In genomic region chr6:64013061-64013410, GRCh38 we compare ENCODE assay signal across 22 cellular contexts.
DNase-seq lines count a peak whose midpoint lies in the region; ATAC-seq lines count a peak whose summit lies in the region.
"Had no signal": no experiment of that assay in that cellular context is flagged by ENCODE, and none has a peak within 500 bp of the region (broad histone marks: within the 10 kb centered on the region; RNA-seq: fewer than 3 reads in every experiment).

No MANE protein-coding gene starts in this region.

- ATAC-seq in HG03135 (IDR thresholded peaks at IDR 0.05; ENCODE audit: unreplicated experiment): no peak
- no peak for ATAC-seq in HG02763 (IDR thresholded peaks at IDR 0.05; ENCODE audit: unreplicated experiment)
- ATAC-seq: activated CD4-positive, CD25-positive, alpha-beta regulatory T cell treated with anti-CD3 and anti-CD28 coated beads, Interleukin-2, amount 50 U/mL, for 24 hours; activated CD8-positive, alpha-beta memory T cell treated with anti-CD3 and anti-CD28 coated beads, Interleukin-2, amount 10 ng/mL, durations not matched to agents 7 days and 5 days; stimulated activated naive B cell treated with anti-CD40 and anti-IgM and Interleukin-4, amounts not matched to agents 10 μg/mL and 1 μg/mL and 100 μg/mL, for 72 hours had no signal

- no peak overlapping the region for H3K27ac Mint-ChIP-seq in immature natural killer cell
- H3K27ac Mint-ChIP-seq: activated CD8-positive, alpha-beta memory T cell treated with anti-CD3 and anti-CD28 coated beads, Interleukin-2, amount 10 ng/mL, durations not matched to agents 7 days and 5 days; stimulated activated naive B cell treated with anti-CD40 and anti-IgM and Interleukin-4, amounts not matched to agents 10 μg/mL and 1 μg/mL and 100 μg/mL, for 72 hours had no signal

- no peak overlapping the region for H2BK12ac ChIP-seq in neuronal stem cell (ENCODE audit: low read length)

- H4K91ac ChIP-seq in neuronal stem cell (ENCODE audit: low read depth, low read length, poor library complexity): no peak overlapping the region

- no peaks in the 10 kb centered on the region for H3K36me3 ChIP-seq in neuronal stem cell (replicated peaks in 1 of 2; ENCODE audit: control insufficient read depth in 2 of 2, insufficient read depth in 2 of 2, low read length in 2 of 2)
- H3K36me3 ChIP-seq: upper lobe of left lung had no signal

- H3K4me2 ChIP-seq in neuronal stem cell (ENCODE audit: insufficient read depth, low read length, poor library complexity, severe bottlenecking): no peak overlapping the region

- H3K4me1 Mint-ChIP-seq in immature natural killer cell: no peaks in the 10 kb centered on the region
- H3K4me1 Mint-ChIP-seq: stimulated activated naive B cell treated with anti-CD40 and anti-IgM and Interleukin-4, amounts not matched to agents 10 μg/mL and 1 μg/mL and 100 μg/mL, for 72 hours had no signal

- H3K27me3 Mint-ChIP-seq in immature natural killer cell (ENCODE audit: low read depth in 3 of 3): no peaks in the 10 kb centered on the region
- H3K27me3 Mint-ChIP-seq: activated CD8-positive, alpha-beta memory T cell treated with anti-CD3 and anti-CD28 coated beads, Interleukin-2, amount 10 ng/mL, durations not matched to agents 7 days and 5 days; stimulated activated naive B cell treated with anti-CD40 and anti-IgM and Interleukin-4, amounts not matched to agents 10 μg/mL and 1 μg/mL and 100 μg/mL, for 72 hours had no signal

- peaks cover 0 to 4% (median 3%) of the 10 kb centered on the region in 3 donors for H3K36me3 Mint-ChIP-seq in immature natural killer cell
- H3K36me3 Mint-ChIP-seq: activated CD8-positive, alpha-beta memory T cell treated with anti-CD3 and anti-CD28 coated beads, Interleukin-2, amount 10 ng/mL, durations not matched to agents 7 days and 5 days; stimulated activated naive B cell treated with anti-CD40 and anti-IgM and Interleukin-4, amounts not matched to agents 10 μg/mL and 1 μg/mL and 100 μg/mL, for 72 hours had no signal

- DNase-seq in NCI-H1105 treated with DMSO at 0.1 percent for 48 hours (lab: John Stamatoyannopoulos, UW) (peak; percentile 42), NCI-H1105 (lab: John Stamatoyannopoulos, UW) (no peak), NCI-H748 (lab: John Stamatoyannopoulos, UW; ENCODE audit: unreplicated experiment) (peak; percentile 66), fibroblast of peridontal ligament (ENCODE audit: extremely low read depth) (peak; percentile 14), neuronal stem cell (ENCODE audit: low spot score) (no peak), immature natural killer cell (no peak)
- DNase-seq: activated CD8-positive, alpha-beta memory T cell treated with anti-CD3 and anti-CD28 coated beads, Interleukin-2, amount 10 ng/mL, durations not matched to agents 7 days and 5 days; activated gamma-delta T cell; DND-41; KG1; mesendoderm; NCI-H1436 treated with DMSO at 0.1 percent for 48 hours; NCI-H526; occipital lobe; stimulated activated naive B cell treated with anti-CD40 and anti-IgM and Interleukin-4, amounts not matched to agents 10 μg/mL and 1 μg/mL and 100 μg/mL, for 72 hours; upper lobe of left lung had no signal

- H2BK120ac ChIP-seq in neuronal stem cell (ENCODE audit: low read depth, low read length): no peak overlapping the region

- H3K18ac ChIP-seq in neuronal stem cell (ENCODE audit: low read length): no peak overlapping the region

- peaks cover 0 to 4% of the 10 kb centered on the region in 2 donors for H3K9me3 ChIP-seq in neuronal stem cell (replicated peaks in 1 of 2; ENCODE audit: control insufficient read depth in 2 of 2, insufficient read depth in 1 of 2, low read depth in 1 of 2, low read length in 2 of 2)
- H3K9me3 ChIP-seq: upper lobe of left lung had no signal

- peaks cover 0 to 11% of the 10 kb centered on the region in 2 donors for H3K4me1 ChIP-seq in neuronal stem cell (ENCODE audit: control insufficient read depth in 2 of 2, insufficient read depth in 1 of 2, low read depth in 1 of 2, low read length in 2 of 2)
- H3K4me1 ChIP-seq: upper lobe of left lung had no signal

- peak overlapping the region; percentile 85 for H2AFZ ChIP-seq in neuronal stem cell (ENCODE audit: low read length)

- no peak overlapping the region for H2BK5ac ChIP-seq in neuronal stem cell (ENCODE audit: low read length)

- H3K27me3 ChIP-seq in neuronal stem cell (ENCODE audit: control insufficient read depth in 3 of 3, insufficient read depth in 3 of 3, low read depth in 1 of 3, low read length in 3 of 3): no peaks in the 10 kb centered on the region
- H3K27me3 ChIP-seq: upper lobe of left lung had no signal

- H3K27ac ChIP-seq in neuronal stem cell (replicated peaks; ENCODE audit: low read length): no peak overlapping the region
- H3K27ac ChIP-seq: 22Rv1, HL-60, RWPE1, upper lobe of left lung had no signal

- H2AK5ac ChIP-seq in neuronal stem cell (ENCODE audit: low read depth, low read length): no peak overlapping the region

- H3K14ac ChIP-seq in neuronal stem cell (ENCODE audit: low read length): no peak overlapping the region

- no peak overlapping the region for H3K4ac ChIP-seq in neuronal stem cell (ENCODE audit: low read length)

- no peak overlapping the region for H3K23ac ChIP-seq in neuronal stem cell (ENCODE audit: low read depth, low read length, poor library complexity)

- H2BK15ac ChIP-seq in neuronal stem cell (ENCODE audit: low read length): no peak overlapping the region

- no peaks in the 10 kb centered on the region for H3K79me1 ChIP-seq in neuronal stem cell (ENCODE audit: low read depth, low read length)

- WGBS in neuronal stem cell (ENCODE audit: extremely low coverage in 2 of 2, insufficient read length in 2 of 2, insufficient replicate concordance in 1 of 2), 2 donors: no CpG with 5 or more reads among the region's 8 CpGs

- no peak overlapping the region for H3K4me3 ChIP-seq in neuronal stem cell (ENCODE audit: low read length in 2 of 2)
- H3K4me3 ChIP-seq: upper lobe of left lung had no signal

- H3K9me3 Mint-ChIP-seq in immature natural killer cell: peaks cover 5 to 51% (median 22%) of the 10 kb centered on the region in 6 donors

- no peak overlapping the region for H3K4me3 Mint-ChIP-seq in immature natural killer cell
- H3K4me3 Mint-ChIP-seq: activated CD8-positive, alpha-beta memory T cell treated with anti-CD3 and anti-CD28 coated beads, Interleukin-2, amount 10 ng/mL, durations not matched to agents 7 days and 5 days; stimulated activated naive B cell treated with anti-CD40 and anti-IgM and Interleukin-4, amounts not matched to agents 10 μg/mL and 1 μg/mL and 100 μg/mL, for 72 hours had no signal

- no peak overlapping the region for H3K9ac ChIP-seq in neuronal stem cell (ENCODE audit: low read depth, low read length, poor library complexity)

- H4K8ac ChIP-seq in neuronal stem cell (ENCODE audit: low read depth, low read length): no peak overlapping the region

Comparison
In these comparisons a context has a peak if more than half of its experiments do, and no peak if none do; other contexts are left out.
1. DNase-seq: peak in NCI-H1105 treated with DMSO at 0.1 percent for 48 hours (single experiment), NCI-H748 (single experiment) and fibroblast of peridontal ligament (single experiment); none in NCI-H1105 (single experiment), neuronal stem cell (single experiment) and immature natural killer cell (0 of 3).